ENCODE assay signal across 8 cellular contexts in genomic region chr2:27771548-27772335, GRCh38. TPM values are rescaled to one million over a fixed set of nuclear protein-coding genes. Genes with fewer than 3 reads are reported as not detected.
DNase-seq lines count a peak whose midpoint lies in the region; ATAC-seq and TF ChIP-seq lines count a peak whose summit lies in the region.

Gene MRPL33 (plus strand): TSS chr2:27771719. CDS start chr2:27771778, 59 bp downstream.

- ATAC-seq in RWPE2 (ENCODE audit: low read depth) (peak; percentile 87), natural killer cell (peak; percentile 95 to 96 (median 96))
- peak; percentile 98 for ATAC-seq in stimulated activated naive CD8-positive, alpha-beta T cell treated with anti-CD3 and anti-CD28 coated beads, Interleukin-15, Interleukin-2, amounts not matched to agents 100 U/mL and 50 U/mL, for 24 hours

- no peaks in the 10 kb centered on the region for H3K27me3 Mint-ChIP-seq in activated T-helper 2 cell treated with anti-CD3 and anti-CD28 coated beads, Interferon-gamma antibody, Interleukin-2, Interleukin-4, amounts not matched to agents 10 μg/mL and 5 μg/mL and 100 μg/mL, durations not matched to agents 14 hours and 24 hours and 36 hours (ENCODE audit: low read depth)
- peaks cover 0 to 9% of the 10 kb centered on the region in 2 donors for H3K27me3 Mint-ChIP-seq in natural killer cell (ENCODE audit: low read depth in 2 of 2)

- H3K27ac ChIP-seq in RWPE2 (ENCODE audit: poor library complexity, severe bottlenecking) = peak within 1 kb of the TSS; percentile 95

- no peaks in the 10 kb centered on the region for H3K9me3 ChIP-seq in RWPE2 (ENCODE audit: severe bottlenecking)

- DNase-seq in Daoy (ENCODE audit: low read depth) (peak; percentile 96), GOT3 (lab: John Stamatoyannopoulos, UW) (peak; percentile 62), LoVo (ENCODE audit: low spot score) (peak; percentile 93), RWPE2 (ENCODE audit: low spot score) (peak; percentile 95), fibroblast of peridontal ligament (ENCODE audit: extremely low read depth) (peak; percentile 85), natural killer cell (peak; percentile 87)
- peak; percentile 85 for DNase-seq in activated T-helper 2 cell treated with anti-CD3 and anti-CD28 coated beads, Interferon-gamma antibody, Interleukin-2, Interleukin-4, amounts not matched to agents 10 μg/mL and 5 μg/mL and 100 μg/mL, durations not matched to agents 14 hours and 24 hours and 36 hours (ENCODE audit: low spot score)
- DNase-seq in stimulated activated naive CD8-positive, alpha-beta T cell treated with anti-CD3 and anti-CD28 coated beads, Interleukin-15, Interleukin-2, amounts not matched to agents 100 U/mL and 50 U/mL, for 24 hours = peak; percentile 95

- peaks cover 19% of the 10 kb centered on the region for H3K4me1 ChIP-seq in RWPE2 (ENCODE audit: insufficient read depth, poor library complexity, severe bottlenecking)

- intact Hi-C loops in activated T-helper 2 cell treated with anti-CD3 and anti-CD28 coated beads, Interferon-gamma antibody, Interleukin-2, Interleukin-4, amounts not matched to agents 10 μg/mL and 5 μg/mL and 100 μg/mL, durations not matched to agents 14 hours and 24 hours and 36 hours (cut with micrococcal nuclease) = loop anchor here (1.0 to 5.0 kb wide), 3 partner anchors 69 to 621 kb away; partner anchors contain the start of genes BABAM2, FOSL2 and RBKS
- intact Hi-C loops in natural killer cell (cut with micrococcal nuclease) = loop anchor here (1.0 kb wide), 1 partner anchor 120 kb away; no protein-coding TSS in a partner anchor

- peaks cover 39% of the 10 kb centered on the region for H3K36me3 Mint-ChIP-seq in activated T-helper 2 cell treated with anti-CD3 and anti-CD28 coated beads, Interferon-gamma antibody, Interleukin-2, Interleukin-4, amounts not matched to agents 10 μg/mL and 5 μg/mL and 100 μg/mL, durations not matched to agents 14 hours and 24 hours and 36 hours (ENCODE audit: low read depth)
- H3K36me3 Mint-ChIP-seq in natural killer cell = no peaks in the 10 kb centered on the region

- H3K27ac Mint-ChIP-seq in activated T-helper 2 cell treated with anti-CD3 and anti-CD28 coated beads, Interferon-gamma antibody, Interleukin-2, Interleukin-4, amounts not matched to agents 10 μg/mL and 5 μg/mL and 100 μg/mL, durations not matched to agents 14 hours and 24 hours and 36 hours = peak within 1 kb of the TSS; percentile 92
- H3K27ac Mint-ChIP-seq in natural killer cell = peak within 1 kb of the TSS; percentile 97 to 99

- H3K4me3 ChIP-seq in RWPE2 (ENCODE audit: severe bottlenecking) = peak within 1 kb of the TSS; percentile 83

- peaks cover 25% of the 10 kb centered on the region for H3K36me3 ChIP-seq in RWPE2 (ENCODE audit: low read depth)

- TF ChIP-seq CTCF in RWPE2 (IDR thresholded peaks at IDR 0.05; ENCODE audit: poor library complexity, severe bottlenecking) (no peak), natural killer cell (IDR thresholded peaks at IDR 0.05) (no peak)

- H3K27me3 ChIP-seq in RWPE2 (ENCODE audit: insufficient read depth, poor library complexity, severe bottlenecking) = no peaks in the 10 kb centered on the region

- H3K4me3 Mint-ChIP-seq in activated T-helper 2 cell treated with anti-CD3 and anti-CD28 coated beads, Interferon-gamma antibody, Interleukin-2, Interleukin-4, amounts not matched to agents 10 μg/mL and 5 μg/mL and 100 μg/mL, durations not matched to agents 14 hours and 24 hours and 36 hours (ENCODE audit: low read depth) = peak within 1 kb of the TSS; percentile 95
- peak within 1 kb of the TSS; percentile 99 for H3K4me3 Mint-ChIP-seq in natural killer cell

- no peaks in the 10 kb centered on the region for H3K9me3 Mint-ChIP-seq in activated T-helper 2 cell treated with anti-CD3 and anti-CD28 coated beads, Interferon-gamma antibody, Interleukin-2, Interleukin-4, amounts not matched to agents 10 μg/mL and 5 μg/mL and 100 μg/mL, durations not matched to agents 14 hours and 24 hours and 36 hours
- H3K9me3 Mint-ChIP-seq in natural killer cell = no peaks in the 10 kb centered on the region

- H3K4me1 Mint-ChIP-seq in activated T-helper 2 cell treated with anti-CD3 and anti-CD28 coated beads, Interferon-gamma antibody, Interleukin-2, Interleukin-4, amounts not matched to agents 10 μg/mL and 5 μg/mL and 100 μg/mL, durations not matched to agents 14 hours and 24 hours and 36 hours (ENCODE audit: low read depth) = peaks cover 28% of the 10 kb centered on the region
- peaks cover 46 to 48% of the 10 kb centered on the region in 2 donors for H3K4me1 Mint-ChIP-seq in natural killer cell

RNA-seq across cellular contexts. Expression of gene MRPL33, which starts in this region (rescaled TPM):
- total RNA-seq in Daoy (2014; rRNA removed; shearing (Covaris generic)) = 175 and 232 TPM in 2 replicates
- 57.7 and 58.9 TPM in 2 replicates for total RNA-seq in activated T-helper 2 cell treated with anti-CD3 and anti-CD28 coated beads, Interferon-gamma antibody, Interleukin-2, Interleukin-4, amounts not matched to agents 10 μg/mL and 5 μg/mL and 100 μg/mL, durations not matched to agents 14 hours and 24 hours and 36 hours
- total RNA-seq in natural killer cell = 10 to 100 TPM; 21.5 to 28.5 (median 27.3) TPM

Comparison
In these comparisons a context has a peak if more than half of its experiments do, and no peak if none do; other contexts are left out.
1. Peak in every context shown above with its lines: DNase-seq, ATAC-seq, H3K4me3 ChIP-seq and H3K27ac ChIP-seq.